Comparison of ENCODE assay signal across 8 cellular contexts in genomic region chr16:3106205-3106928, GRCh38.
A peak's percentile ranks its signal among the peaks of the same experiment; 100 is the strongest.
DNase-seq lines count a peak whose midpoint lies in the region; ATAC-seq and TF ChIP-seq lines count a peak whose summit lies in the region.

No MANE protein-coding gene starts in this region.

- ATAC-seq in GM18907 (IDR thresholded peaks at IDR 0.05; ENCODE audit: unreplicated experiment), result peak; percentile 85
- peak; percentile 84 for ATAC-seq in HG03135 (IDR thresholded peaks at IDR 0.05; ENCODE audit: unreplicated experiment)

- DNase-seq in AG04449 (ENCODE audit: low read depth, low spot score) (no peak), NCI-H2227 treated with DMSO at 0.1 percent for 48 hours (lab: John Stamatoyannopoulos, UW) (peak; percentile 85), caudate nucleus (lab: John Stamatoyannopoulos, UW) (peak in 60 of 61 donors; percentile 9 to 96 (median 82)), islet precursor cell (peak; percentile 97)
- DNase-seq in activated CD4-positive, CD25-positive, alpha-beta regulatory T cell (lab: John Stamatoyannopoulos, UW), result peak; percentile 81 to 93 (median 85)
- DNase-seq in stimulated activated CD4-positive, alpha-beta T cell treated with anti-CD3 and anti-CD28 coated beads, Interleukin-12 subunit alpha, Interleukin-12 subunit beta, amount 100 ng/mL, for 24 hours (ENCODE audit: low read depth in 2 of 2), result peak; percentile 79 to 87

- CTCF ChIA-PET in AG04449 (lab: Yijun Ruan, JAX), result interaction anchor here (1.0 to 4.7 kb wide), 3 partner anchors 23 to 47 kb away, joined by 3 to 31 read pairs (median 5); no protein-coding TSS in a partner anchor

- H3K4me3 ChIP-seq in AG04449 (ENCODE audit: low read depth, low read length), result peak overlapping the region; percentile 66

- no peak for TF ChIP-seq CTCF in AG04449 (IDR thresholded peaks at IDR 0.05; ENCODE audit: insufficient read depth, low read length, missing control alignments)

- H3K27ac ChIP-seq in caudate nucleus (ENCODE audit: low read depth, low read length), result peak overlapping the region; percentile 67

- POLR2A ChIA-PET in AG04449 (lab: Yijun Ruan, JAX), result interaction anchor here (1.2 kb wide), 1 partner anchor 11 kb away, joined by 3 read pairs; no protein-coding TSS in a partner anchor
